Comparison of ENCODE assay signal across 10 cellular contexts in the genomic region with DNA sequence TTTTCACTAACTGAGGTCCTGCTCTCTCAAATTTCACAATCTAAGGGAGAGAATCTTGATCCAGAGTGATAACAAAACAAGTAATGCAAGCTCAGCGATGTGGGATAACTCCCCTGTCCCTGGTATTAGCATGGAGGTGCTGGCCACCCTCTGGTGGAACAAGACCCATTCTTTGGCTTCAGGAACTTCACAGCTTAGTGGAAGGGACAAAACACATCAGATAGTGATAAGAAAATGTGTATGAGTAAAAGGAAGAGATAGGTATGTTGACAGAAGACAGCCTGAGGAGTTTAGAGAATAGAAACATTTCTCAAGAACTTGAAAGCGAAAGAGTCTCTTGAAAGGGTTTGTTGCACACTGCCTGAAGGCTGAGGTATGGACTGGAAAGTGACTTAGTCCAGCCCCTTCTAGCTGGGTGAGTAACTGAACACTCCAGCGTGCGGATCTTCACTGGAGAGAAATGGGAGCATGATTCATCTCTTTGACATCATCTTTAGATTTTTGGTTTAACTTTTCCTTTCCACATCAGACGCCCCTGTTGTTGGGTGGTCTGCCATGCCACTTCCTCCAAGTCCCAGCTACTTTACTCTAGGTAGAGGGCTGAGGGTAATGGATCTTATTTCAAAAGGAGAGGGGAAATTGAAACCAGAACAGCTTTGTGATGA. TPM values are rescaled to one million over a fixed set of nuclear protein-coding genes. Genes with fewer than 3 reads are reported as not detected.
DNase-seq lines count a peak whose midpoint lies in the region; ATAC-seq lines count a peak whose summit lies in the region.
"Had no signal": no experiment of that assay in that cellular context is flagged by ENCODE, and none has a peak within 500 bp of the region (broad histone marks: within the 10 kb centered on the region; RNA-seq: fewer than 3 reads in every experiment).

No MANE protein-coding gene starts in this region.

- peak; percentile 64 for DNase-seq in activated CD4-positive, alpha-beta T cell treated with anti-CD3 and anti-CD28 coated beads for 48 hours
- DNase-seq in activated CD4-positive, alpha-beta T cell treated with anti-CD3 and anti-CD28 coated beads for 1 hour: no peak
- peak; percentile 46 for DNase-seq in activated T-helper 2 cell treated with anti-CD3 and anti-CD28 coated beads, Interferon-gamma antibody, Interleukin-2, Interleukin-4, amounts not matched to agents 10 μg/mL and 5 μg/mL and 100 μg/mL, durations not matched to agents 14 hours and 24 hours and 36 hours (ENCODE audit: low spot score)
- DNase-seq in stimulated activated CD8-positive, alpha-beta memory T cell treated with anti-CD3 and anti-CD28 coated beads, Interleukin-15, amount 100 ng/mL, for 48 hours (ENCODE audit: low read depth in 2 of 2): peak; percentile 2 to 43
- DNase-seq in medulla oblongata (ENCODE audit: extremely low spot score) (no peak), NCI-H2029 (lab: John Stamatoyannopoulos, UW) (no peak), NCI-H446 (lab: John Stamatoyannopoulos, UW) (no peak)

- no peaks in the 10 kb centered on the region for H3K27me3 Mint-ChIP-seq in activated T-helper 2 cell treated with anti-CD3 and anti-CD28 coated beads, Interferon-gamma antibody, Interleukin-2, Interleukin-4, amounts not matched to agents 10 μg/mL and 5 μg/mL and 100 μg/mL, durations not matched to agents 14 hours and 24 hours and 36 hours (ENCODE audit: low read depth)

- H3K4me1 Mint-ChIP-seq in activated T-helper 2 cell treated with anti-CD3 and anti-CD28 coated beads, Interferon-gamma antibody, Interleukin-2, Interleukin-4, amounts not matched to agents 10 μg/mL and 5 μg/mL and 100 μg/mL, durations not matched to agents 14 hours and 24 hours and 36 hours (ENCODE audit: low read depth): peaks cover 38% of the 10 kb centered on the region

- peak; percentile 75 for ATAC-seq in HG03039 (IDR thresholded peaks at IDR 0.05; ENCODE audit: unreplicated experiment)

- H3K9me3 Mint-ChIP-seq in activated T-helper 2 cell treated with anti-CD3 and anti-CD28 coated beads, Interferon-gamma antibody, Interleukin-2, Interleukin-4, amounts not matched to agents 10 μg/mL and 5 μg/mL and 100 μg/mL, durations not matched to agents 14 hours and 24 hours and 36 hours: no peaks in the 10 kb centered on the region
- H3K9me3 Mint-ChIP-seq: brain had no signal

- H3K36me3 Mint-ChIP-seq in activated T-helper 2 cell treated with anti-CD3 and anti-CD28 coated beads, Interferon-gamma antibody, Interleukin-2, Interleukin-4, amounts not matched to agents 10 μg/mL and 5 μg/mL and 100 μg/mL, durations not matched to agents 14 hours and 24 hours and 36 hours (ENCODE audit: low read depth): no peaks in the 10 kb centered on the region
- H3K36me3 Mint-ChIP-seq: brain had no signal

- intact Hi-C loops in activated T-helper 2 cell treated with anti-CD3 and anti-CD28 coated beads, Interferon-gamma antibody, Interleukin-2, Interleukin-4, amounts not matched to agents 10 μg/mL and 5 μg/mL and 100 μg/mL, durations not matched to agents 14 hours and 24 hours and 36 hours (cut with micrococcal nuclease): loop anchor here (1.0 to 10.0 kb wide), 4 partner anchors 23 to 142 kb away; partner anchors contain the start of genes SMIM15 and ZSWIM6

- H3K27ac Mint-ChIP-seq in activated T-helper 2 cell treated with anti-CD3 and anti-CD28 coated beads, Interferon-gamma antibody, Interleukin-2, Interleukin-4, amounts not matched to agents 10 μg/mL and 5 μg/mL and 100 μg/mL, durations not matched to agents 14 hours and 24 hours and 36 hours: peak overlapping the region; percentile 95
- H3K27ac Mint-ChIP-seq: IgD-negative memory B cell had no signal

- peak overlapping the region; percentile 27 for H3K4me3 Mint-ChIP-seq in activated T-helper 2 cell treated with anti-CD3 and anti-CD28 coated beads, Interferon-gamma antibody, Interleukin-2, Interleukin-4, amounts not matched to agents 10 μg/mL and 5 μg/mL and 100 μg/mL, durations not matched to agents 14 hours and 24 hours and 36 hours (ENCODE audit: low read depth)
- H3K4me3 Mint-ChIP-seq: IgD-negative memory B cell had no signal

RNA-seq across cellular contexts. Expression of gene ZSWIM6, which starts 25.4 kb away (rescaled TPM):
- total RNA-seq in activated T-helper 2 cell treated with anti-CD3 and anti-CD28 coated beads, Interferon-gamma antibody, Interleukin-2, Interleukin-4, amounts not matched to agents 10 μg/mL and 5 μg/mL and 100 μg/mL, durations not matched to agents 14 hours and 24 hours and 36 hours: 8.9 TPM in 2 replicates

Comparison
In these comparisons a context has a peak if more than half of its experiments do, and no peak if none do; other contexts are left out.
1. DNase-seq: peak in activated CD4-positive, alpha-beta T cell treated with anti-CD3 and anti-CD28 coated beads for 48 hours (single experiment), activated T-helper 2 cell treated with anti-CD3 and anti-CD28 coated beads, Interferon-gamma antibody, Interleukin-2, Interleukin-4, amounts not matched to agents 10 μg/mL and 5 μg/mL and 100 μg/mL, durations not matched to agents 14 hours and 24 hours and 36 hours (single experiment) and stimulated activated CD8-positive, alpha-beta memory T cell treated with anti-CD3 and anti-CD28 coated beads, Interleukin-15, amount 100 ng/mL, for 48 hours (2 of 2); none in activated CD4-positive, alpha-beta T cell treated with anti-CD3 and anti-CD28 coated beads for 1 hour (single experiment), medulla oblongata (single experiment), NCI-H2029 (single experiment) and NCI-H446 (0 of 2).